Comparison of ENCODE assay signal across 8 cellular contexts in the genomic region with DNA sequence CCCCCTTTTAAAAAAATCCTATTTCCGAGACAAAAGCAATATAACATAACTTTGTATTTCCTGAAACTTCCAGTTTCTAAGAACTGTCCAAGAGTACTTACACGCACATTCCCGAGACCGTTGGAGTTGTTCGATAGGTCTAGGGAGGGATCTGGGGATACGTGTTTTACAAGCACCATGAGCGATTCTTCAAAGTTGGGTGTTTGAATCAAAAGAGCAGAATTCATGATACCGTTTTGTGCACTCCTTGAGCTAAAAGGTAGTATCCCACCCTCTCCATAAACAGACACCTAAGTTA. TPM values are rescaled to one million over a fixed set of nuclear protein-coding genes. Genes with fewer than 3 reads are reported as not detected.
DNase-seq lines count a peak whose midpoint lies in the region; ATAC-seq and TF ChIP-seq lines count a peak whose summit lies in the region.

No MANE protein-coding gene starts in this region.

- TF ChIP-seq POLR2A in gastroesophageal sphincter (IDR thresholded peaks at IDR 0.05) = no peak

- WGBS in gastroesophageal sphincter (ENCODE audit: low coverage in 1 of 2), 2 donors = 1 to 3% methylated on average over 8 of the region's 8 CpGs
- 7% methylated on average over 8 of the region's 8 CpGs for WGBS in smooth muscle cell (ENCODE audit: low lambda C conversion rate)

- H3K79me2 ChIP-seq in smooth muscle cell (ENCODE audit: low read depth) = peaks cover 43% of the 10 kb centered on the region

- peaks cover 19% of the 10 kb centered on the region for H3K36me3 Mint-ChIP-seq in T-helper 2 cell treated with Interferon-gamma antibody and Interleukin-4, amounts not matched to agents 5 μg/mL and 100 μg/mL, for 36 hours (ENCODE audit: low read depth)

- H3K27ac ChIP-seq in WERI-Rb-1 (no peak overlapping the region), gastroesophageal sphincter (peak overlapping the region; percentile 48 to 98 (median 88)), smooth muscle cell (ENCODE audit: low read depth) (peak overlapping the region; percentile 52)

- no peaks in the 10 kb centered on the region for H3K27me3 ChIP-seq in WERI-Rb-1 (ENCODE audit: insufficient read depth, low read depth, severe bottlenecking)
- H3K27me3 ChIP-seq in gastroesophageal sphincter = no peaks in the 10 kb centered on the region
- no peaks in the 10 kb centered on the region for H3K27me3 ChIP-seq in smooth muscle cell (ENCODE audit: low read depth)

- H3F3A ChIP-seq in smooth muscle cell (ENCODE audit: low read depth) = peaks cover 15% of the 10 kb centered on the region

- DNase-seq in T-helper 2 cell treated with Interferon-gamma antibody and Interleukin-4, amounts not matched to agents 5 μg/mL and 100 μg/mL, for 36 hours (ENCODE audit: low spot score) = no peak
- DNase-seq in T-helper 2 cell = no peak
- DNase-seq in WERI-Rb-1 = no peak
- no peak for DNase-seq in smooth muscle cell (lab: John Stamatoyannopoulos, UW; ENCODE audit: unreplicated experiment)
- no peak for DNase-seq in superior temporal gyrus (ENCODE audit: extremely low spot score)
- DNase-seq in RPMI8226 = no peak

- TF ChIP-seq CTCF in WERI-Rb-1 (IDR thresholded peaks at IDR 0.05; ENCODE audit: low read depth, low read length) = no peak
- TF ChIP-seq CTCF in gastroesophageal sphincter (IDR thresholded peaks at IDR 0.05) = no peak
- no peak for TF ChIP-seq CTCF in smooth muscle cell (IDR thresholded peaks at IDR 0.05; ENCODE audit: borderline replicate concordance, insufficient read depth, poor library complexity, severe bottlenecking)

- H3K9me3 Mint-ChIP-seq in T-helper 2 cell treated with Interferon-gamma antibody and Interleukin-4, amounts not matched to agents 5 μg/mL and 100 μg/mL, for 36 hours = no peaks in the 10 kb centered on the region

- H3K4me2 ChIP-seq in smooth muscle cell = peak overlapping the region; percentile 84

- no peaks in the 10 kb centered on the region for H3K27me3 Mint-ChIP-seq in T-helper 2 cell treated with Interferon-gamma antibody and Interleukin-4, amounts not matched to agents 5 μg/mL and 100 μg/mL, for 36 hours (ENCODE audit: low read depth)

- H4K20me1 ChIP-seq in smooth muscle cell (ENCODE audit: low read depth) = peaks cover 31% of the 10 kb centered on the region

- peak overlapping the region; percentile 99 for H3K4me3 Mint-ChIP-seq in T-helper 2 cell treated with Interferon-gamma antibody and Interleukin-4, amounts not matched to agents 5 μg/mL and 100 μg/mL, for 36 hours

- ATAC-seq in gastroesophageal sphincter = no peak
- ATAC-seq in HG02759 (IDR thresholded peaks at IDR 0.05; ENCODE audit: unreplicated experiment) = no peak

- H3K27ac Mint-ChIP-seq in T-helper 2 cell treated with Interferon-gamma antibody and Interleukin-4, amounts not matched to agents 5 μg/mL and 100 μg/mL, for 36 hours = peak overlapping the region; percentile 98

- peak overlapping the region; percentile 33 for H2AFZ ChIP-seq in smooth muscle cell (ENCODE audit: low read depth)

- peaks cover 5% of the 10 kb centered on the region; the same call in 1 of the 2 replicates for H3K36me3 ChIP-seq in WERI-Rb-1
- peaks cover 0 to 21% of the 10 kb centered on the region in 2 donors for H3K36me3 ChIP-seq in gastroesophageal sphincter
- H3K36me3 ChIP-seq in smooth muscle cell (ENCODE audit: low read depth) = no peaks in the 10 kb centered on the region

- no peaks in the 10 kb centered on the region for H3K9me3 ChIP-seq in WERI-Rb-1 (ENCODE audit: severe bottlenecking)
- H3K9me3 ChIP-seq in gastroesophageal sphincter = no peaks in the 10 kb centered on the region
- H3K9me3 ChIP-seq in smooth muscle cell (replicated peaks; ENCODE audit: low read depth) = no peaks in the 10 kb centered on the region

- no peak for TF ChIP-seq EP300 in gastroesophageal sphincter (IDR thresholded peaks at IDR 0.05)

- peak overlapping the region; percentile 77 for H3K9ac ChIP-seq in smooth muscle cell (ENCODE audit: low read depth)

- peaks cover 4 to 47% (median 14%) of the 10 kb centered on the region in 3 donors for H3K4me1 ChIP-seq in gastroesophageal sphincter
- peaks cover 19% of the 10 kb centered on the region for H3K4me1 ChIP-seq in smooth muscle cell (ENCODE audit: low read depth)

- H3K4me1 Mint-ChIP-seq in T-helper 2 cell treated with Interferon-gamma antibody and Interleukin-4, amounts not matched to agents 5 μg/mL and 100 μg/mL, for 36 hours (ENCODE audit: low read depth) = peaks cover 34% of the 10 kb centered on the region

- H3K4me3 ChIP-seq in WERI-Rb-1 (ENCODE audit: low read depth, low read length) (peak overlapping the region; percentile 45), gastroesophageal sphincter (peak overlapping the region; percentile 39 to 77), smooth muscle cell (peak overlapping the region; percentile 98)

RNA-seq across cellular contexts. Expression of gene EDEM1, which starts 0.7 kb away (rescaled TPM):
- total RNA-seq in gastroesophageal sphincter (10 to 100 TPM; 18.4 to 41.7 (median 35.8) TPM), smooth muscle cell (43.6 and 45.0 TPM in 2 replicates)
- 23.1 and 29.0 TPM in 2 replicates for polyA plus RNA-seq in smooth muscle cell

Comparison
In these comparisons a context has a peak if more than half of its experiments do, and no peak if none do; other contexts are left out.
1. H3K4me3 ChIP-seq: peak in every context shown above with its lines; median percentile 98 in smooth muscle cell; 58 in gastroesophageal sphincter; 45 in WERI-Rb-1.